In genomic region chr16:15887283-15887682, GRCh38 we compare ENCODE assay signal across 10 cellular contexts. TPM values are rescaled to one million over a fixed set of nuclear protein-coding genes. Genes with fewer than 3 reads are reported as not detected.
DNase-seq lines count a peak whose midpoint lies in the region; ATAC-seq and TF ChIP-seq lines count a peak whose summit lies in the region.
"Had no signal": no experiment of that assay in that cellular context is flagged by ENCODE, and none has a peak within 500 bp of the region (broad histone marks: within the 10 kb centered on the region; RNA-seq: fewer than 3 reads in every experiment).

No MANE protein-coding gene starts in this region.

- POLR2A ChIA-PET in AG04450 (lab: Yijun Ruan, JAX) = interaction anchor here (1.0 to 1.9 kb wide), 5 partner anchors 58 to 232 kb away, joined by 3 to 8 read pairs (median 4); no protein-coding TSS in a partner anchor
- POLR2A ChIA-PET in IMR-90 (lab: Charles Lee; ENCODE audit: unreplicated experiment) = no interaction called here
- POLR2A ChIA-PET in naive thymus-derived CD4-positive, alpha-beta T cell (lab: Charles Lee) = interaction anchor here (0.6 to 2.0 kb wide), 5 partner anchors 9 to 149 kb away, joined by 3 to 14 read pairs (median 10); no protein-coding TSS in a partner anchor

- no peaks in the 10 kb centered on the region for H3K9me3 ChIP-seq in AG04450 (ENCODE audit: control insufficient read depth, insufficient read depth, low read length)
- no peaks in the 10 kb centered on the region for H3K9me3 ChIP-seq in IMR-90 (ENCODE audit: control insufficient read depth, insufficient read depth, low read length)
- no peaks in the 10 kb centered on the region for H3K9me3 ChIP-seq in naive thymus-derived CD4-positive, alpha-beta T cell (ENCODE audit: control insufficient read depth in 2 of 3, low read length in 3 of 3)

- in situ Hi-C loops in IMR-90 (cut with MboI; ENCODE audit: low sequenced_read_pairs) (loop anchor here (25.0 kb wide), 1 partner anchor 125 kb away; no protein-coding TSS in a partner anchor), GM13977 (cut with MboI; ENCODE audit: low pct_unique_long_range_greater_than_20kb, low sequenced_read_pairs, unreplicated experiment) (loop anchor here (25.0 kb wide), 1 partner anchor 125 kb away; no protein-coding TSS in a partner anchor)

- H3K4me1 ChIP-seq in IMR-90 (ENCODE audit: control insufficient read depth, insufficient read depth, low read length) = peaks cover 16% of the 10 kb centered on the region
- peaks cover 15 to 17% of the 10 kb centered on the region in 2 donors for H3K4me1 ChIP-seq in naive thymus-derived CD4-positive, alpha-beta T cell (ENCODE audit: control insufficient read depth in 2 of 2, insufficient read depth in 2 of 2, low read length in 2 of 2)

- peaks cover 20 to 57% of the 10 kb centered on the region in 2 experiments for H3K79me1 ChIP-seq in IMR-90 (ENCODE audit: low read depth in 1 of 2, low read length in 2 of 2)

- H3K4ac ChIP-seq in IMR-90 (ENCODE audit: low read depth, low read length) = peak overlapping the region; percentile 64; the same call in 1 of the 2 replicates

- ATAC-seq in IMR-90 (ENCODE audit: low read depth) = no peak
- ATAC-seq in central memory CD8-positive, alpha-beta T cell (replicated peaks; ENCODE audit: extremely low read depth, poor library complexity, severe bottlenecking) = no peak
- no peak for ATAC-seq in naive thymus-derived CD4-positive, alpha-beta T cell

- H2BK5ac ChIP-seq in IMR-90 (ENCODE audit: low read depth, low read length, poor library complexity, severe bottlenecking) = peak overlapping the region; percentile 85

- intact Hi-C loops in IMR-90 (cut with micrococcal nuclease) = no loop called here
- intact Hi-C loops in naive thymus-derived CD4-positive, alpha-beta T cell (cut with micrococcal nuclease) = loop anchor here in 1 of 2 donors (5.0 kb wide), 2 partner anchors 140 to 245 kb away; partner anchors contain the start of gene MARF1

- H2BK120ac ChIP-seq in IMR-90 (ENCODE audit: low read depth, low read length) = no peak overlapping the region

- H3K18ac ChIP-seq in IMR-90 (ENCODE audit: low read depth, low read length) = no peak overlapping the region

- H3K9me1 ChIP-seq in IMR-90 (ENCODE audit: insufficient read depth, low read length) = peaks cover 9% of the 10 kb centered on the region

- no peak overlapping the region for H2BK20ac ChIP-seq in IMR-90 (ENCODE audit: low read depth, low read length)

- H4K20me1 ChIP-seq in IMR-90 (ENCODE audit: insufficient read depth, low read length) = no peaks in the 10 kb centered on the region; the same call in 1 of the 2 replicates

- TF ChIP-seq CTCF in AG04450 (IDR thresholded peaks at IDR 0.05; ENCODE audit: low read depth, low read length) = no peak
- no peak for TF ChIP-seq CTCF in IMR-90 (conservative IDR thresholded peaks at IDR 0.05; ENCODE audit: low read depth, low read length)
- no peak for TF ChIP-seq CTCF in GM13977 (IDR thresholded peaks at IDR 0.05; ENCODE audit: extremely low read depth, insufficient read depth, missing control alignments)

- no peak overlapping the region for H2AFZ ChIP-seq in IMR-90 (replicated peaks; ENCODE audit: low read length, poor library complexity)

- H3K27ac ChIP-seq in AG04450 (ENCODE audit: low read depth, low read length) (no peak overlapping the region), IMR-90 (ENCODE audit: insufficient read depth, low read length) (peak overlapping the region; percentile 62; the same call in 1 of the 2 replicates)
- H3K27ac ChIP-seq in naive thymus-derived CD4-positive, alpha-beta T cell (ENCODE audit: low read depth, low read length) = peak overlapping the region; percentile 89

- H2AK9ac ChIP-seq in IMR-90 (replicated peaks; ENCODE audit: low read depth, low read length, poor library complexity) = no peak overlapping the region

- peak overlapping the region; percentile 97 for H3K4me3 Mint-ChIP-seq in central memory CD8-positive, alpha-beta T cell
- peak overlapping the region; percentile 96 to 100 (median 99) for H3K4me3 Mint-ChIP-seq in naive thymus-derived CD4-positive, alpha-beta T cell

- dilution Hi-C loops in IMR-90 (cut with HindIII; ENCODE audit: low sequenced_read_pairs, unreplicated experiment) = no loop called here

- no TSS peak for BruUV-seq in IMR-90 (replicated peaks; lab: Mats Ljungman, UMichigan)

- TF ChIP-seq POLR2A in IMR-90 (IDR thresholded peaks at IDR 0.05; ENCODE audit: low read depth, low read length) = no peak

- no peaks in the 10 kb centered on the region for H3K27me3 Mint-ChIP-seq in central memory CD8-positive, alpha-beta T cell
- no peaks in the 10 kb centered on the region for H3K27me3 Mint-ChIP-seq in naive thymus-derived CD4-positive, alpha-beta T cell

- H3K4me1 Mint-ChIP-seq in central memory CD8-positive, alpha-beta T cell = peaks cover 36% of the 10 kb centered on the region
- peaks cover 26 to 48% (median 40%) of the 10 kb centered on the region in 7 donors for H3K4me1 Mint-ChIP-seq in naive thymus-derived CD4-positive, alpha-beta T cell

- no peak overlapping the region for H2BK15ac ChIP-seq in IMR-90 (ENCODE audit: low read depth, low read length)

- no peak overlapping the region for H2AK5ac ChIP-seq in IMR-90 (ENCODE audit: low read depth, low read length)

- H3K36me3 ChIP-seq in IMR-90 (ENCODE audit: control insufficient read depth, insufficient read depth, low read length) = peaks cover 7% of the 10 kb centered on the region
- H3K36me3 ChIP-seq in naive thymus-derived CD4-positive, alpha-beta T cell (ENCODE audit: control insufficient read depth in 2 of 3, insufficient read depth in 3 of 3, low read length in 3 of 3) = peaks cover 0 to 22% (median 0%) of the 10 kb centered on the region in 3 experiments

- H3K27me3 ChIP-seq in AG04450 (ENCODE audit: control insufficient read depth, insufficient read depth, low read length) (no peaks in the 10 kb centered on the region), IMR-90 (ENCODE audit: control insufficient read depth, insufficient read depth, low read length) (no peaks in the 10 kb centered on the region)
- H3K27me3 ChIP-seq in naive thymus-derived CD4-positive, alpha-beta T cell (ENCODE audit: control insufficient read depth in 2 of 2, insufficient read depth in 2 of 2, low read length in 2 of 2) = no peaks in the 10 kb centered on the region

- H3K14ac ChIP-seq in IMR-90 (replicated peaks; ENCODE audit: low read depth, low read length) = no peak overlapping the region

- CTCF ChIA-PET in AG04450 (lab: Charles Lee) = interaction anchor here (0.7 to 4.9 kb wide), 2 partner anchors 13 to 209 kb away, joined by 3 to 35 read pairs; no protein-coding TSS in a partner anchor
- CTCF ChIA-PET in IMR-90 (lab: Yijun Ruan, JAX) = no interaction called here
- CTCF ChIA-PET in naive thymus-derived CD4-positive, alpha-beta T cell (lab: Charles Lee) = interaction anchor here (1.2 kb wide), 1 partner anchor 240 kb away, joined by 3 read pairs; no protein-coding TSS in a partner anchor

- peak overlapping the region; percentile 86; the same call in 1 of the 2 replicates for H3K9ac ChIP-seq in IMR-90 (ENCODE audit: low read depth, low read length)

- H3K23ac ChIP-seq in IMR-90 (ENCODE audit: low read depth, low read length) = peak overlapping the region; percentile 89

- no peak overlapping the region for H3K56ac ChIP-seq in IMR-90 (ENCODE audit: extremely low read depth, insufficient read depth, low read length)

- H4K8ac ChIP-seq in IMR-90 (ENCODE audit: low read depth in 2 of 2, low read length in 2 of 2) = peak overlapping the region in 1 of 2 experiments; percentile 49; a peak in 1 of 4 replicates

- H4K5ac ChIP-seq in IMR-90 (ENCODE audit: low read depth, low read length) = peak overlapping the region; percentile 37; the same call in 1 of the 2 replicates

- no peak for DNase-seq in AG04450 (ENCODE audit: low read depth, low spot score)
- no peak for DNase-seq in IMR-90
- DNase-seq in central memory CD8-positive, alpha-beta T cell (ENCODE audit: low spot score in 2 of 2) = no peak
- no peak for DNase-seq in naive thymus-derived CD4-positive, alpha-beta T cell
- no peak for DNase-seq in nucleus accumbens (lab: John Stamatoyannopoulos, UW)
- DNase-seq in NCI-H748 (lab: John Stamatoyannopoulos, UW; ENCODE audit: unreplicated experiment) = no peak
- DNase-seq in amniotic stem cell (lab: John Stamatoyannopoulos, UW) = no peak
- no peak for DNase-seq in GM13977 (ENCODE audit: low spot score)
- DNase-seq: stimulated activated naive CD4-positive, alpha-beta T cell had no signal

- 93% methylated on average over 2 of the region's 4 CpGs; no CpG with 5 or more reads in 1 of the 2 experiments for WGBS in IMR-90 (ENCODE audit: extremely low coverage in 2 of 2, insufficient read length in 1 of 2), 2 experiments

- H3K36me3 Mint-ChIP-seq in central memory CD8-positive, alpha-beta T cell (ENCODE audit: insufficient read depth) = peaks cover 19% of the 10 kb centered on the region
- peaks cover 0 to 13% (median 4%) of the 10 kb centered on the region in 5 donors for H3K36me3 Mint-ChIP-seq in naive thymus-derived CD4-positive, alpha-beta T cell

- peak overlapping the region; percentile 98 for H3K27ac Mint-ChIP-seq in central memory CD8-positive, alpha-beta T cell (ENCODE audit: low read depth)
- peak overlapping the region in 6 of 9 donors; percentile 28 to 100 (median 98) for H3K27ac Mint-ChIP-seq in naive thymus-derived CD4-positive, alpha-beta T cell

- no peak for TF ChIP-seq RAD21 in IMR-90 (IDR thresholded peaks at IDR 0.05; ENCODE audit: low read length)

- no peaks in the 10 kb centered on the region for H3K9me3 Mint-ChIP-seq in central memory CD8-positive, alpha-beta T cell
- no peaks in the 10 kb centered on the region for H3K9me3 Mint-ChIP-seq in naive thymus-derived CD4-positive, alpha-beta T cell

- H3K4me2 ChIP-seq in IMR-90 (ENCODE audit: low read depth, low read length) = peak overlapping the region; percentile 40

- H4K91ac ChIP-seq in IMR-90 (ENCODE audit: insufficient read depth, low read depth, low read length) = peak overlapping the region; percentile 65

- H3K4me3 ChIP-seq in AG04450 (ENCODE audit: low read depth, low read length) (peak overlapping the region; percentile 96), IMR-90 (ENCODE audit: insufficient read depth, low read depth, low read length) (peak overlapping the region; percentile 70)
- H3K4me3 ChIP-seq in naive thymus-derived CD4-positive, alpha-beta T cell (ENCODE audit: low read length) = peak overlapping the region; percentile 95

RNA-seq across cellular contexts. Expression of gene CEP20, which starts 1.1 kb away (rescaled TPM):
- polyA plus RNA-seq in AG04450 (2011; rRNA removed) (38.9 and 49.3 TPM in 2 replicates), IMR-90 (2012; rRNA removed) (19.8 and 28.8 TPM in 2 replicates)
- polyA minus RNA-seq in AG04450 (2011; rRNA and poly(A)+ RNA removed) = 16.4 and 29.0 TPM in 2 replicates
- 40.1 and 61.9 TPM in 2 replicates for total RNA-seq in IMR-90 (2012; rRNA removed)
- 4.6 and 6.5 TPM in 2 replicates for polyA plus RNA-seq in IMR-90 (2012; cell fraction: cytosol; rRNA removed)
- 1.9 and 10.9 TPM in 2 replicates for polyA plus RNA-seq in IMR-90 (2012; cell fraction: nucleus; rRNA removed; ENCODE audit: low replicate concordance)
- 10 to 100 TPM; 15.4 to 34.6 (median 27.8) TPM for total RNA-seq in naive thymus-derived CD4-positive, alpha-beta T cell
- polyA plus RNA-seq in naive thymus-derived CD4-positive, alpha-beta T cell = 10 to 100 TPM; 18.5 to 34.9 TPM

RNA-seq across cellular contexts. Expression of gene MYH11, which starts 30.5 kb away (rescaled TPM):
- 0.20 and 0.22 TPM in 2 replicates for polyA plus RNA-seq in AG04450 (2011; rRNA removed)
- polyA minus RNA-seq in AG04450 (2011; rRNA and poly(A)+ RNA removed) = 0.26 and 0.32 TPM in 2 replicates
- total RNA-seq in IMR-90 (2012; rRNA removed) = under 0.01 TPM in 2 replicates
- 0.03 and 0.12 TPM in 2 replicates for polyA plus RNA-seq in IMR-90 (2012; rRNA removed)
- under 0.01 and 0.02 TPM in 2 replicates for polyA plus RNA-seq in IMR-90 (2012; cell fraction: cytosol; rRNA removed)
- 0.01 and 0.02 TPM in 2 replicates for polyA plus RNA-seq in IMR-90 (2012; cell fraction: nucleus; rRNA removed; ENCODE audit: low replicate concordance)
- total RNA-seq in naive thymus-derived CD4-positive, alpha-beta T cell = under 1 TPM in 1 of 5 experiments, not detected in 4; 0.05 TPM
- polyA plus RNA-seq in naive thymus-derived CD4-positive, alpha-beta T cell = 1 to 10 TPM in 1 of 2 donors, under 1 TPM in 1; 0.39 to 2.2 TPM
- total RNA-seq: T-helper 1 cell treated with Interleukin-12 subunit alpha and Interleukin-12 subunit beta and Interleukin-4 antibody, amounts not matched to agents 30 ng/mL and 1 ng/mL, for 36 hours had no signal
